Comparison of ENCODE assay signal across 1 cellular context in the genomic region with DNA sequence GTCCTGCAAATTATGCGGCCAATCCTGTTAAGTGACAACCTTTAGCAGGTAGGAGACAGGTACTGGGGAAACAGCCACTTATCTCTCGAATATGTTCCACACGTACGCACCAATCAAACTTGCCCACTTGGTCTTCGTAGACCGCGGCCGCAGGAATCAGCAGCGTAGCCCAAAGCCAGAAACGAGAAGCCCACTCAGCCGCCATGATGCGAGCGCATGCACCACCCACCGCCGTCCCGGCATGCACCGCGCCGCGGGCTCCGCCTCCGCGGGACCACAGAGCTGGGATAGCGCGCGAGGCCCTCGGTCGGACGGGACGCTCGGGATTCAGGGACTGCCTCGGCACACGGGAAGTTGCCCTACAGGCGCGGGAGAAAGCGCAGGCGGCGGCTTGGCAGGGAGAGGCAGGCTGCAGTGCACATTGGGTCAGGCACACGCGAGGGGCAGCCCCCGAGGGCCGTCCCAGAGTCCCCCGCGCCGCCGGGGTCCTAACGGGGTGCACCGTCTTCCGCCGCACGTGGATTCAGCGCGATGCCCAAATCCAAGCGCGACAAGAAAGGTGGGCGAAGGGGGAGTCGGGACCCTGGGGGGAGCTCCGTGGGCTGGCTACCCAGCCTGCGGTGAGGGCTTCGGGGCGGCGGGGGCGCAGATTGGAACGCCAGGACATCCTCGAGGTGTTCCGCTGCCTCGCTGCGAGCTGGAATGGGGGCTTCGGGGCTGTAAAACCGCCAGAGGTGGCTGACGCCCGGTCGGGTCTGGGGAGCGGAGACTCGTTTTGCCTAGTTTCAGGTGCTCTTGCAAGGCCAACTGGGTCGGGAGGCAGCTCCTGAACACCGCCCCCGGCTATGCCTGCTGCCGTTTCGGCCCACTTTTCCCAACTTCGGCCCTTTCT.
TF ChIP-seq lines count a peak whose summit lies in the region.

Gene EMC1 (minus strand): TSS at position 220 of the 892 bp plus-strand sequence. CDS start 15 bp downstream, at position 205.
Gene MRTO4 (plus strand): TSS at position 501 of the 892 bp plus-strand sequence. CDS start 31 bp downstream, at position 532.

TF ChIP-seq in HEK293, 187 proteins besides CTCF, POLR2A, EP300 and RAD21 (continued from another document and continues in another):
- TF ChIP-seq ZXDB (tag by site-specific recombination; IDR thresholded peaks at IDR 0.05) (peak; percentile 96), ZNF585B (tag by site-specific recombination; IDR thresholded peaks at IDR 0.05) (no peak), SETDB1 (IDR thresholded peaks at IDR 0.05; ENCODE audit: insufficient read length, low read length) (peak; percentile 15), ZNF366 (tag by site-specific recombination; conservative IDR thresholded peaks at IDR 0.05) (no peak), KLF16 (tag by site-specific recombination; IDR thresholded peaks at IDR 0.05) (peak; percentile 93), BCL11B (tag by site-specific recombination; IDR thresholded peaks at IDR 0.05; ENCODE audit: low read depth) (no peak), ZNF777 (tag by site-specific recombination; IDR thresholded peaks at IDR 0.05; ENCODE audit: borderline replicate concordance) (no peak), ZNF114 (tag by site-specific recombination; IDR thresholded peaks at IDR 0.05) (no peak), OVOL3 (tag by site-specific recombination; IDR thresholded peaks at IDR 0.05) (0 out of 2 replicates have a peak, but pooled peaks have one; percentile 54), ZNF311 (tag by site-specific recombination; IDR thresholded peaks at IDR 0.05; ENCODE audit: borderline replicate concordance) (no peak), ZNF10 (tag by site-specific recombination; IDR thresholded peaks at IDR 0.05) (no peak), ZBTB44 (tag by site-specific recombination; IDR thresholded peaks at IDR 0.05) (0 out of 2 replicates have a peak, but pooled peaks have one; percentile 5), MYNN (tag by site-specific recombination; IDR thresholded peaks at IDR 0.05; ENCODE audit: borderline replicate concordance) (no peak), ZNF529 (tag by site-specific recombination; IDR thresholded peaks at IDR 0.05; ENCODE audit: insufficient replicate concordance) (no peak), SCRT2 (tag by site-specific recombination; IDR thresholded peaks at IDR 0.05) (no peak), ZNF843 (tag by site-specific recombination; IDR thresholded peaks at IDR 0.05) (peak; percentile 74), ZNF518A (tag by site-specific recombination; conservative IDR thresholded peaks at IDR 0.05; ENCODE audit: low read depth) (peak; percentile 74), ZBTB26 (tag by site-specific recombination; optimal IDR thresholded peaks at IDR 0.05) (peak; percentile 94), ZNF707 (tag by site-specific recombination; IDR thresholded peaks at IDR 0.05) (no peak), ZBTB6 (tag by site-specific recombination; IDR thresholded peaks at IDR 0.05) (no peak; the same call in 1 of the 2 replicates), ZNF146 (tag by site-specific recombination; IDR thresholded peaks at IDR 0.05) (no peak; the same call in 1 of the 2 replicates), ZNF785 (tag by site-specific recombination; IDR thresholded peaks at IDR 0.05) (no peak), GFI1B (tag by site-specific recombination; IDR thresholded peaks at IDR 0.05) (no peak), KLF7 (tag by site-specific recombination; IDR thresholded peaks at IDR 0.05; ENCODE audit: borderline replicate concordance) (peak; percentile 77), PATZ1 (tag by site-specific recombination; IDR thresholded peaks at IDR 0.05) (peak; percentile 52; the same call in 1 of the 2 replicates), ZSCAN30 (tag by site-specific recombination; IDR thresholded peaks at IDR 0.05) (peak; percentile 5; the same call in 1 of the 2 replicates), ZNF560 (tag by site-specific recombination; IDR thresholded peaks at IDR 0.05; ENCODE audit: borderline replicate concordance) (no peak), ZSCAN5A (tag by site-specific recombination; IDR thresholded peaks at IDR 0.05) (0 out of 2 replicates have a peak, but pooled peaks have one; percentile 45), ZNF514 (tag by site-specific recombination; IDR thresholded peaks at IDR 0.05) (no peak), ZNF354C (tag by site-specific recombination; IDR thresholded peaks at IDR 0.05; ENCODE audit: borderline replicate concordance, low read depth) (no peak), ZBTB17 (tag by site-specific recombination; IDR thresholded peaks at IDR 0.05) (peak; percentile 93), PRDM1 (tag by site-specific recombination; IDR thresholded peaks at IDR 0.05) (no peak), SCRT1 (tag by site-specific recombination; IDR thresholded peaks at IDR 0.05; ENCODE audit: borderline replicate concordance) (no peak), ZNF623 (tag by site-specific recombination; IDR thresholded peaks at IDR 0.05) (0 out of 2 replicates have a peak, but pooled peaks have one; percentile 9), ZNF112 (tag by site-specific recombination; IDR thresholded peaks at IDR 0.05) (no peak), ZNF544 (tag by site-specific recombination; IDR thresholded peaks at IDR 0.05) (no peak), KLF8 (tag by site-specific recombination; IDR thresholded peaks at IDR 0.05) (peak; percentile 91)
- TF ChIP-seq, protein P1, sequence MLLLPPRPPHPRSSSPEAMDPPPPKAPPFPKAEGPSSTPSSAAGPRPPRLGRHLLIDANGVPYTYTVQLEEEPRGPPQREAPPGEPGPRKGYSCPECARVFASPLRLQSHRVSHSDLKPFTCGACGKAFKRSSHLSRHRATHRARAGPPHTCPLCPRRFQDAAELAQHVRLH (tag by site-specific recombination; IDR thresholded peaks at IDR 0.05), result peak; percentile 89
- TF ChIP-seq, protein P2, sequence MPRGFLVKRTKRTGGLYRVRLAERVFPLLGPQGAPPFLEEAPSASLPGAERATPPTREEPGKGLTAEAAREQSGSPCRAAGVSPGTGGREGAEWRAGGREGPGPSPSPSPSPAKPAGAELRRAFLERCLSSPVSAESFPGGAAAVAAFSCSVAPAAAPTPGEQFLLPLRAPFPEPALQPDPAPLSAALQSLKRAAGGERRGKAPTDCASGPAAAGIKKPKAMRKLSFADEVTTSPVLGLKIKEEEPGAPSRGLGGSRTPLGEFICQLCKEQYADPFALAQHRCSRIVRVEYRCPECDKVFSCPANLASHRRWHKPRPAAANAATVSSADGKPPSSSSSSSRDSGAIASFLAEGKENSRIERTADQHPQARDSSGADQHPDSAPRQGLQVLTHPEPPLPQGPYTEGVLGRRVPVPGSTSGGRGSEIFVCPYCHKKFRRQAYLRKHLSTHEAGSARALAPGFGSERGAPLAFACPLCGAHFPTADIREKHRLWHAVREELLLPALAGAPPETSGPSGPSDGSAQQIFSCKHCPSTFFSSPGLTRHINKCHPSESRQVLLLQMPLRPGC (tag by site-specific recombination; IDR thresholded peaks at IDR 0.05), result peak; percentile 74
- TF ChIP-seq, protein P3, sequence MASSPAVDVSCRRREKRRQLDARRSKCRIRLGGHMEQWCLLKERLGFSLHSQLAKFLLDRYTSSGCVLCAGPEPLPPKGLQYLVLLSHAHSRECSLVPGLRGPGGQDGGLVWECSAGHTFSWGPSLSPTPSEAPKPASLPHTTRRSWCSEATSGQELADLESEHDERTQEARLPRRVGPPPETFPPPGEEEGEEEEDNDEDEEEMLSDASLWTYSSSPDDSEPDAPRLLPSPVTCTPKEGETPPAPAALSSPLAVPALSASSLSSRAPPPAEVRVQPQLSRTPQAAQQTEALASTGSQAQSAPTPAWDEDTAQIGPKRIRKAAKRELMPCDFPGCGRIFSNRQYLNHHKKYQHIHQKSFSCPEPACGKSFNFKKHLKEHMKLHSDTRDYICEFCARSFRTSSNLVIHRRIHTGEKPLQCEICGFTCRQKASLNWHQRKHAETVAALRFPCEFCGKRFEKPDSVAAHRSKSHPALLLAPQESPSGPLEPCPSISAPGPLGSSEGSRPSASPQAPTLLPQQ (tag by site-specific recombination; IDR thresholded peaks at IDR 0.05), result peak; percentile 86
